ENCODE assay signal across 19 cellular contexts in the genomic region with DNA sequence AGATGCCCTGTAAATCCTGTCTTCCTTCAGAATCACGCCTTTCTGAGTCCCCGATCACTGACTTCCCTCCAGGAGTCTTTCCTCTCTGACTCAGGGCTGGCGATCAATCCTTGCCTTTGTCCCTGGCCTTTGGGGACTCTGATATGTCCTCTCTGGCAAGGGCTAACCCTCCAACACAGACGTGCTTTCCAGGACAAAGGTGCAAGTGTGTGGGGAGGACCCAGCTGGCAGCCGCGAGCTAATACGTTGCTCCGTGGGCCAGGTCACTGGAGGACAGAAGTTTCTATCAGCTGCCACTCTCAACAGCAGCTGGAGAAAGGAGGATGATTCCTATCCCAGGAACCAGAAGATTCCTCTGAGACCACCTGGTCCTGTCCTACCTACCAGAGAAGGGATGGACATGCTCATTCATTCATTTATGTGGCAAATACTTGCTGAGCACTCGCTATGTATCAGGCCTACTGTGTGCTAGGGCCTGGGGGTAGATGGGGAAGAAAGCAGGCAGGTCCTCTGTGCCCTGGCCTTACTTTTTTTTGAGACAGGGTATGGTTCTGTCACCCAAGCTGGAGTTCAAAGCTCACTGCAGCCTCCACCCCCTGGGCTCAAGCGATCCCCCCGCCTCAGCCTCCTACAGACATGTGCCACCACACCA. TPM values are rescaled to one million over a fixed set of nuclear protein-coding genes. Genes with fewer than 3 reads are reported as not detected.
DNase-seq lines count a peak whose midpoint lies in the region; ATAC-seq and TF ChIP-seq lines count a peak whose summit lies in the region.
"Had no signal": no experiment of that assay in that cellular context is flagged by ENCODE, and none has a peak within 500 bp of the region (broad histone marks: within the 10 kb centered on the region; RNA-seq: fewer than 3 reads in every experiment).

No MANE protein-coding gene starts in this region.

- POLR2A ChIA-PET in OCI-LY7 (lab: Charles Lee), result interaction anchor here (0.7 to 1.6 kb wide), 3 partner anchors 9 to 171 kb away, joined by 3 read pairs; no protein-coding TSS in a partner anchor

- ATAC-seq in HG03139 (IDR thresholded peaks at IDR 0.05; ENCODE audit: unreplicated experiment), result no peak
- ATAC-seq: A549, PC-3 had no signal

- H3K36me3 Mint-ChIP-seq in glutamatergic neuron (ENCODE audit: unreplicated experiment), result no peaks in the 10 kb centered on the region
- no peaks in the 10 kb centered on the region for H3K36me3 Mint-ChIP-seq in neural crest cell (ENCODE audit: low read depth)
- H3K36me3 Mint-ChIP-seq in mesothelial cell of epicardium, result no peaks in the 10 kb centered on the region
- H3K36me3 Mint-ChIP-seq: CD4-positive, CD25-positive, alpha-beta regulatory T cell had no signal

- H3K27ac ChIP-seq in BLaER1 treated with 17β-estradiol and CSF1 and Interleukin-3, amounts not matched to agents 10 nM and 100 nM, result peak overlapping the region in 6 of 11 experiments; percentile 4 to 52 (median 22); a peak in 8 of 22 replicates
- no peak overlapping the region for H3K27ac ChIP-seq in OCI-LY7 (ENCODE audit: low read depth, low read length, poor library complexity, severe bottlenecking)

- H3K9me3 Mint-ChIP-seq in glutamatergic neuron (ENCODE audit: unreplicated experiment), result peaks cover 2% of the 10 kb centered on the region
- no peaks in the 10 kb centered on the region for H3K9me3 Mint-ChIP-seq in neural crest cell
- no peaks in the 10 kb centered on the region for H3K9me3 Mint-ChIP-seq in mesothelial cell of epicardium

- peak overlapping the region; percentile 95 for H3K27ac Mint-ChIP-seq in glutamatergic neuron (ENCODE audit: unreplicated experiment)
- H3K27ac Mint-ChIP-seq in neural crest cell (ENCODE audit: unreplicated experiment), result peak overlapping the region; percentile 21
- no peak overlapping the region for H3K27ac Mint-ChIP-seq in mesothelial cell of epicardium
- H3K27ac Mint-ChIP-seq: CD4-positive, CD25-positive, alpha-beta regulatory T cell had no signal

- peak overlapping the region in 6 of 11 experiments; percentile 2 to 31 (median 3); a peak in 2 of 22 replicates for H3K9ac ChIP-seq in BLaER1 treated with 17β-estradiol and CSF1 and Interleukin-3, amounts not matched to agents 10 nM and 100 nM
- H3K9ac ChIP-seq: SK-N-SH had no signal

- DNase-seq in RPMI7951 (ENCODE audit: low read depth) (peak; percentile 18), glutamatergic neuron (peak; percentile 42), neural crest cell (ENCODE audit: low read depth, low spot score) (no peak), mesothelial cell of epicardium (ENCODE audit: low spot score in 2 of 2, unreplicated experiment in 2 of 2) (no peak), OCI-LY7 (ENCODE audit: low spot score) (no peak), CD1c-positive myeloid dendritic cell (ENCODE audit: extremely low spot score) (no peak)
- DNase-seq: CD4-positive, CD25-positive, alpha-beta regulatory T cell; DND-41; GDM1; Kasumi-1; MV-4-11; NCI-H1417 treated with DMSO at 0.1 percent for 48 hours; NCI-H2081; NK-92 treated with Interleukin-12 subunit alpha and Interleukin-12 subunit beta, amount 100 ng/mL, for 24 hours; PC-3; SK-N-SH had no signal

- H3K4me3 Mint-ChIP-seq in glutamatergic neuron (ENCODE audit: unreplicated experiment) (no peak overlapping the region), neural crest cell (no peak overlapping the region), mesothelial cell of epicardium (no peak overlapping the region)
- H3K4me3 Mint-ChIP-seq: CD4-positive, CD25-positive, alpha-beta regulatory T cell had no signal

- H3K27me3 Mint-ChIP-seq in glutamatergic neuron (ENCODE audit: unreplicated experiment) (peaks cover 6% of the 10 kb centered on the region), neural crest cell (ENCODE audit: low read depth) (no peaks in the 10 kb centered on the region), mesothelial cell of epicardium (ENCODE audit: low read depth) (no peaks in the 10 kb centered on the region)

- H3K9me3 ChIP-seq in BLaER1 treated with 17β-estradiol and CSF1 and Interleukin-3, amounts not matched to agents 10 nM and 100 nM (replicated peaks in 1 of 11), result no peaks in the 10 kb centered on the region
- no peaks in the 10 kb centered on the region for H3K9me3 ChIP-seq in OCI-LY7 (ENCODE audit: low read length)
- H3K9me3 ChIP-seq: A549, SK-N-SH had no signal

- no peaks in the 10 kb centered on the region for H3K36me3 ChIP-seq in BLaER1 treated with 17β-estradiol and CSF1 and Interleukin-3, amounts not matched to agents 10 nM and 100 nM
- H3K36me3 ChIP-seq in OCI-LY7 (ENCODE audit: insufficient read depth, low read length), result no peaks in the 10 kb centered on the region

- intact Hi-C loops in OCI-LY7 (cut with micrococcal nuclease; ENCODE audit: unreplicated experiment), result no loop called here

- H2AFZ ChIP-seq in OCI-LY7 (ENCODE audit: low read length), result no peak overlapping the region

- H3K4me3 ChIP-seq in BLaER1 treated with 17β-estradiol and CSF1 and Interleukin-3, amounts not matched to agents 10 nM and 100 nM, result no peak overlapping the region
- no peak overlapping the region for H3K4me3 ChIP-seq in OCI-LY7 (ENCODE audit: low read depth, low read length, poor library complexity, severe bottlenecking)
- H3K4me3 ChIP-seq: A549 had no signal

- CTCF ChIA-PET in OCI-LY7 (lab: Charles Lee; ENCODE audit: unreplicated experiment), result no interaction called here

- peaks cover 16% of the 10 kb centered on the region for H3K4me1 Mint-ChIP-seq in glutamatergic neuron (ENCODE audit: low read depth, unreplicated experiment)
- H3K4me1 Mint-ChIP-seq in neural crest cell, result peaks cover 23% of the 10 kb centered on the region
- H3K4me1 Mint-ChIP-seq in mesothelial cell of epicardium, result peaks cover 13% of the 10 kb centered on the region

- H3K4me1 ChIP-seq in BLaER1 treated with 17β-estradiol and CSF1 and Interleukin-3, amounts not matched to agents 10 nM and 100 nM, result peaks cover 57 to 89% (median 83%) of the 10 kb centered on the region in 10 experiments
- peaks cover 18% of the 10 kb centered on the region for H3K4me1 ChIP-seq in OCI-LY7 (ENCODE audit: insufficient read depth, low read length, poor library complexity, severe bottlenecking)

- no peaks in the 10 kb centered on the region for H4K20me1 ChIP-seq in BLaER1 treated with 17β-estradiol and CSF1 and Interleukin-3, amounts not matched to agents 10 nM and 100 nM
- no peaks in the 10 kb centered on the region for H4K20me1 ChIP-seq in OCI-LY7 (ENCODE audit: insufficient read depth, low read length)

- H3K27me3 ChIP-seq in BLaER1 treated with 17β-estradiol and CSF1 and Interleukin-3, amounts not matched to agents 10 nM and 100 nM, result no peaks in the 10 kb centered on the region

- BruUV-seq in OCI-LY7 (replicated peaks; lab: Mats Ljungman, UMichigan), result no TSS peak

- TF ChIP-seq CTCF in glutamatergic neuron (IDR thresholded peaks at IDR 0.05; ENCODE audit: partially characterized antibody, unreplicated experiment), result no peak
- no peak for TF ChIP-seq CTCF in neural crest cell (conservative IDR thresholded peaks at IDR 0.05)
- TF ChIP-seq CTCF in mesothelial cell of epicardium (IDR thresholded peaks at IDR 0.05; ENCODE audit: unreplicated experiment), result no peak
- TF ChIP-seq CTCF in OCI-LY7 (conservative IDR thresholded peaks at IDR 0.05; ENCODE audit: low read length), result no peak

- H3K4me2 ChIP-seq in BLaER1 treated with 17β-estradiol and CSF1 and Interleukin-3, amounts not matched to agents 10 nM and 100 nM, result peak overlapping the region in 9 of 11 experiments; percentile 3 to 87 (median 25); a peak in 14 of 22 replicates
- H3K4me2 ChIP-seq in OCI-LY7 (ENCODE audit: low read length), result no peak overlapping the region
- H3K4me2 ChIP-seq: A549, SK-N-SH had no signal

- no peaks in the 10 kb centered on the region for H3K9me2 ChIP-seq in OCI-LY7 (ENCODE audit: insufficient read depth, low read length)
- H3K9me2 ChIP-seq: SK-N-SH had no signal

- no peaks in the 10 kb centered on the region for H3K79me2 ChIP-seq in OCI-LY7 (ENCODE audit: insufficient read depth, low read depth, low read length)

RNA-seq across cellular contexts. Expression of a gene that starts 8.5 kb away (rescaled TPM):
- 13.9 and 15.3 TPM in 2 replicates for total RNA-seq in RPMI7951 (2014; rRNA removed; shearing (Covaris generic))
- total RNA-seq in glutamatergic neuron (ENCODE audit: unreplicated experiment), result 25.1 TPM
- total RNA-seq in neural crest cell, result 50.9 and 54.8 TPM in 2 replicates
- 40.2 to 43.3 TPM (median 40.4 TPM) in 3 replicates for total RNA-seq in mesothelial cell of epicardium
- total RNA-seq in OCI-LY7 (2014; rRNA removed; shearing (Covaris generic)), result 24.4 and 42.9 TPM in 2 replicates
- 99.0 and 112 TPM in 2 replicates for total RNA-seq in OCI-LY7 (2022)

RNA-seq across cellular contexts. Expression of a gene that starts 42.3 kb away (rescaled TPM):
- 951 and 1,170 TPM in 2 replicates for total RNA-seq in RPMI7951 (2014; rRNA removed; shearing (Covaris generic))
- total RNA-seq in glutamatergic neuron (ENCODE audit: unreplicated experiment) (966 TPM), neural crest cell (673 and 687 TPM in 2 replicates), mesothelial cell of epicardium (718 to 741 TPM (median 720 TPM) in 3 replicates), OCI-LY7 (2022) (616 and 682 TPM in 2 replicates)
- total RNA-seq in OCI-LY7 (2014; rRNA removed; shearing (Covaris generic)), result 425 and 431 TPM in 2 replicates

Comparison
In these comparisons a context has a peak if more than half of its experiments do, and no peak if none do; other contexts are left out.
1. DNase-seq: peak in RPMI7951 (single experiment) and glutamatergic neuron (single experiment); none in neural crest cell (single experiment), mesothelial cell of epicardium (0 of 2), OCI-LY7 (single experiment) and CD1c-positive myeloid dendritic cell (single experiment).